ENCODE assay signal across 10 cellular contexts in genomic region chr18:26103579-26103978, GRCh38. TPM values are rescaled to one million over a fixed set of nuclear protein-coding genes. Genes with fewer than 3 reads are reported as not detected.
A peak's percentile ranks its signal among the peaks of the same experiment; 100 is the strongest.
DNase-seq lines count a peak whose midpoint lies in the region; ATAC-seq and TF ChIP-seq lines count a peak whose summit lies in the region.
"Had no signal": no experiment of that assay in that cellular context is flagged by ENCODE, and none has a peak within 500 bp of the region (broad histone marks: within the 10 kb centered on the region; RNA-seq: fewer than 3 reads in every experiment).

No MANE protein-coding gene starts in this region.

- POLR2A ChIA-PET in naive thymus-derived CD4-positive, alpha-beta T cell (lab: Charles Lee): no interaction called here

- TF ChIP-seq CTCF in LNCAP (IDR thresholded peaks at IDR 0.05): peak; percentile 50

- H3K4me1 ChIP-seq in naive thymus-derived CD4-positive, alpha-beta T cell (ENCODE audit: control insufficient read depth in 2 of 2, insufficient read depth in 2 of 2, low read length in 2 of 2): no peaks in the 10 kb centered on the region
- H3K4me1 ChIP-seq in right cardiac atrium (ENCODE audit: control insufficient read depth, insufficient read depth, low read length): no peaks in the 10 kb centered on the region

- CTCF ChIA-PET in naive thymus-derived CD4-positive, alpha-beta T cell (lab: Charles Lee): interaction anchor here (0.9 kb wide), 1 partner anchor 21 kb away, joined by 3 read pairs; no protein-coding TSS in a partner anchor

- ATAC-seq in naive thymus-derived CD4-positive, alpha-beta T cell: peak; percentile 60
- ATAC-seq in HG02970 (IDR thresholded peaks at IDR 0.05; ENCODE audit: low FRiP score, unreplicated experiment) (no peak), GM18519 (IDR thresholded peaks at IDR 0.05; ENCODE audit: low FRiP score, unreplicated experiment) (no peak), right cardiac atrium (no peak)

- intact Hi-C loops in activated T-helper 1 cell treated with anti-CD3 and anti-CD28 coated beads, Interleukin-12 subunit alpha, Interleukin-12 subunit beta, Interleukin-2, Interleukin-4 antibody, amounts not matched to agents 30 ng/mL and 10 ng/mL and 1 ng/mL, durations not matched to agents 14 hours and 24 hours and 36 hours (cut with micrococcal nuclease): no loop called here
- intact Hi-C loops in naive thymus-derived CD4-positive, alpha-beta T cell (cut with micrococcal nuclease): loop anchor here in 1 of 2 donors (1.0 kb wide), 1 partner anchor 234 kb away; no protein-coding TSS in a partner anchor
- intact Hi-C loops in right cardiac atrium (cut with DNase I): no loop called here

- H3K36me3 ChIP-seq in naive thymus-derived CD4-positive, alpha-beta T cell (ENCODE audit: control insufficient read depth in 2 of 3, insufficient read depth in 3 of 3, low read length in 3 of 3): no peaks in the 10 kb centered on the region

- H3K36me3 Mint-ChIP-seq in activated T-helper 1 cell treated with anti-CD3 and anti-CD28 coated beads, Interleukin-12 subunit alpha, Interleukin-12 subunit beta, Interleukin-2, Interleukin-4 antibody, amounts not matched to agents 30 ng/mL and 10 ng/mL and 1 ng/mL, durations not matched to agents 14 hours and 24 hours and 36 hours (ENCODE audit: low read depth): no peaks in the 10 kb centered on the region
- H3K36me3 Mint-ChIP-seq in naive thymus-derived CD4-positive, alpha-beta T cell: peaks cover 0 to under 1% (median 0%) of the 10 kb centered on the region in 5 donors
- H3K36me3 Mint-ChIP-seq: brain had no signal

- no peak overlapping the region for H3K4me3 Mint-ChIP-seq in activated T-helper 1 cell treated with anti-CD3 and anti-CD28 coated beads, Interleukin-12 subunit alpha, Interleukin-12 subunit beta, Interleukin-2, Interleukin-4 antibody, amounts not matched to agents 30 ng/mL and 10 ng/mL and 1 ng/mL, durations not matched to agents 14 hours and 24 hours and 36 hours
- no peak overlapping the region for H3K4me3 Mint-ChIP-seq in naive thymus-derived CD4-positive, alpha-beta T cell
- H3K4me3 Mint-ChIP-seq: brain had no signal

- no peaks in the 10 kb centered on the region for H3K27me3 ChIP-seq in naive thymus-derived CD4-positive, alpha-beta T cell (ENCODE audit: control insufficient read depth in 2 of 2, insufficient read depth in 2 of 2, low read length in 2 of 2)
- no peaks in the 10 kb centered on the region for H3K27me3 ChIP-seq in right cardiac atrium (ENCODE audit: control insufficient read depth, insufficient read depth)

- H3K4me1 Mint-ChIP-seq in activated T-helper 1 cell treated with anti-CD3 and anti-CD28 coated beads, Interleukin-12 subunit alpha, Interleukin-12 subunit beta, Interleukin-2, Interleukin-4 antibody, amounts not matched to agents 30 ng/mL and 10 ng/mL and 1 ng/mL, durations not matched to agents 14 hours and 24 hours and 36 hours (ENCODE audit: low read depth): peaks cover 4% of the 10 kb centered on the region
- peaks cover 0 to 3% (median 0%) of the 10 kb centered on the region in 7 donors for H3K4me1 Mint-ChIP-seq in naive thymus-derived CD4-positive, alpha-beta T cell
- H3K4me1 Mint-ChIP-seq: brain had no signal

- no peaks in the 10 kb centered on the region for H3K9me3 ChIP-seq in naive thymus-derived CD4-positive, alpha-beta T cell (ENCODE audit: control insufficient read depth in 2 of 3, low read length in 3 of 3)
- H3K9me3 ChIP-seq in right cardiac atrium (ENCODE audit: control insufficient read depth, low read length): no peaks in the 10 kb centered on the region

- H3K27ac Mint-ChIP-seq in activated T-helper 1 cell treated with anti-CD3 and anti-CD28 coated beads, Interleukin-12 subunit alpha, Interleukin-12 subunit beta, Interleukin-2, Interleukin-4 antibody, amounts not matched to agents 30 ng/mL and 10 ng/mL and 1 ng/mL, durations not matched to agents 14 hours and 24 hours and 36 hours: no peak overlapping the region
- no peak overlapping the region for H3K27ac Mint-ChIP-seq in naive thymus-derived CD4-positive, alpha-beta T cell
- H3K27ac Mint-ChIP-seq: brain had no signal

- DNase-seq in D341Med (ENCODE audit: low spot score) (peak; percentile 60), right cardiac atrium (no peak), EL (no peak)
- DNase-seq in activated T-helper 1 cell treated with anti-CD3 and anti-CD28 coated beads, Interleukin-12 subunit alpha, Interleukin-12 subunit beta, Interleukin-2, Interleukin-4 antibody, amounts not matched to agents 30 ng/mL and 10 ng/mL and 1 ng/mL, durations not matched to agents 14 hours and 24 hours and 36 hours (ENCODE audit: low spot score): peak; percentile 12
- peak in 5 of 9 donors; percentile 12 to 41 (median 28) for DNase-seq in naive thymus-derived CD4-positive, alpha-beta T cell
- DNase-seq: kidney had no signal

- no peaks in the 10 kb centered on the region for H3K9me3 Mint-ChIP-seq in activated T-helper 1 cell treated with anti-CD3 and anti-CD28 coated beads, Interleukin-12 subunit alpha, Interleukin-12 subunit beta, Interleukin-2, Interleukin-4 antibody, amounts not matched to agents 30 ng/mL and 10 ng/mL and 1 ng/mL, durations not matched to agents 14 hours and 24 hours and 36 hours
- H3K9me3 Mint-ChIP-seq in naive thymus-derived CD4-positive, alpha-beta T cell: peaks cover 0 to 1% (median 0%) of the 10 kb centered on the region in 11 donors

- H3K4me3 ChIP-seq in naive thymus-derived CD4-positive, alpha-beta T cell (ENCODE audit: low read length): no peak overlapping the region
- no peak overlapping the region for H3K4me3 ChIP-seq in right cardiac atrium (ENCODE audit: low read length)

- H3K27me3 Mint-ChIP-seq in activated T-helper 1 cell treated with anti-CD3 and anti-CD28 coated beads, Interleukin-12 subunit alpha, Interleukin-12 subunit beta, Interleukin-2, Interleukin-4 antibody, amounts not matched to agents 30 ng/mL and 10 ng/mL and 1 ng/mL, durations not matched to agents 14 hours and 24 hours and 36 hours (ENCODE audit: insufficient read depth): peaks cover 9% of the 10 kb centered on the region
- H3K27me3 Mint-ChIP-seq in naive thymus-derived CD4-positive, alpha-beta T cell: peaks cover 0 to 16% (median 0%) of the 10 kb centered on the region in 5 donors
- H3K27me3 Mint-ChIP-seq: brain had no signal

- no peak overlapping the region for H3K27ac ChIP-seq in naive thymus-derived CD4-positive, alpha-beta T cell (ENCODE audit: low read depth, low read length)
- H3K27ac ChIP-seq in right cardiac atrium (ENCODE audit: low read length): no peak overlapping the region

- WGBS in right cardiac atrium: 73% methylated on average over 5 of the region's 5 CpGs

RNA-seq across cellular contexts. Expression of gene SS18, which starts 13.2 kb away (rescaled TPM):
- total RNA-seq in activated T-helper 1 cell treated with anti-CD3 and anti-CD28 coated beads, Interleukin-12 subunit alpha, Interleukin-12 subunit beta, Interleukin-2, Interleukin-4 antibody, amounts not matched to agents 30 ng/mL and 10 ng/mL and 1 ng/mL, durations not matched to agents 14 hours and 24 hours and 36 hours: 64.4 and 72.4 TPM in 2 replicates
- 10 to 100 TPM; 50.9 to 85.8 (median 77.3) TPM for total RNA-seq in naive thymus-derived CD4-positive, alpha-beta T cell
- polyA plus RNA-seq in naive thymus-derived CD4-positive, alpha-beta T cell: 10 to 100 TPM; 33.5 to 37.0 TPM
- total RNA-seq in right cardiac atrium: 10 to 100 TPM; 36.7 to 41.9 (median 40.0) TPM
- 24.6 TPM for polyA plus RNA-seq in right cardiac atrium

RNA-seq across cellular contexts. Expression of gene PSMA8, which starts 30.1 kb away (rescaled TPM):
- total RNA-seq in activated T-helper 1 cell treated with anti-CD3 and anti-CD28 coated beads, Interleukin-12 subunit alpha, Interleukin-12 subunit beta, Interleukin-2, Interleukin-4 antibody, amounts not matched to agents 30 ng/mL and 10 ng/mL and 1 ng/mL, durations not matched to agents 14 hours and 24 hours and 36 hours: 0.44 and 0.49 TPM in 2 replicates
- total RNA-seq in naive thymus-derived CD4-positive, alpha-beta T cell: under 1 TPM; 0.19 to 0.89 (median 0.59) TPM
- 1 to 10 TPM in 1 of 2 donors, under 1 TPM in 1; 0.39 to 1.6 TPM for polyA plus RNA-seq in naive thymus-derived CD4-positive, alpha-beta T cell
- not detected for total RNA-seq in right cardiac atrium
- 0.05 TPM for polyA plus RNA-seq in right cardiac atrium
- total RNA-seq: kidney had no signal

Comparison
In these comparisons a context has a peak if more than half of its experiments do, and no peak if none do; other contexts are left out.
1. DNase-seq: peak in D341Med (single experiment), activated T-helper 1 cell treated with anti-CD3 and anti-CD28 coated beads, Interleukin-12 subunit alpha, Interleukin-12 subunit beta, Interleukin-2, Interleukin-4 antibody, amounts not matched to agents 30 ng/mL and 10 ng/mL and 1 ng/mL, durations not matched to agents 14 hours and 24 hours and 36 hours (single experiment) and naive thymus-derived CD4-positive, alpha-beta T cell (5 of 9); none in right cardiac atrium (0 of 3) and EL (single experiment).